Comparison of ENCODE assay signal across 9 cellular contexts in genomic region chr9:76369583-76369982, GRCh38. TPM values are rescaled to one million over a fixed set of nuclear protein-coding genes. Genes with fewer than 3 reads are reported as not detected.
A peak's percentile ranks its signal among the peaks of the same experiment; 100 is the strongest.
DNase-seq lines count a peak whose midpoint lies in the region; ATAC-seq and TF ChIP-seq lines count a peak whose summit lies in the region.
"Had no signal": no experiment of that assay in that cellular context is flagged by ENCODE, and none has a peak within 500 bp of the region (broad histone marks: within the 10 kb centered on the region; RNA-seq: fewer than 3 reads in every experiment).

No MANE protein-coding gene starts in this region.

- DNase-seq in GM13977 (ENCODE audit: low spot score) (peak; percentile 16), RPMI7951 (ENCODE audit: low read depth) (peak; percentile 41), lung (ENCODE audit: low spot score) (peak; percentile 39), HuH-7 (ENCODE audit: low spot score) (no peak)
- DNase-seq: activated CD8-positive, alpha-beta T cell treated with anti-CD3 and anti-CD28 coated beads, Interleukin-2, amount 10 ng/mL, durations not matched to agents 7 days and 5 days had no signal

- ATAC-seq in lung (ENCODE audit: insufficient read depth, low FRiP score) (no peak), HG03520 (IDR thresholded peaks at IDR 0.05; ENCODE audit: unreplicated experiment) (no peak), HG02798 (IDR thresholded peaks at IDR 0.05; ENCODE audit: poor library complexity, unreplicated experiment) (no peak), GM21825 (IDR thresholded peaks at IDR 0.05; ENCODE audit: unreplicated experiment) (no peak)
- ATAC-seq: activated CD8-positive, alpha-beta T cell treated with anti-CD3 and anti-CD28 coated beads, Interleukin-2, amount 10 ng/mL, durations not matched to agents 7 days and 5 days had no signal

- no peaks in the 10 kb centered on the region for H3K27me3 ChIP-seq in lung (ENCODE audit: control insufficient read depth, insufficient read depth)

- peak; percentile 27; the same call in 1 of the 2 replicates for TF ChIP-seq RAD21 in Ishikawa (IDR thresholded peaks at IDR 0.05; ENCODE audit: low read depth)

- TF ChIP-seq CTCF in GM13977 (IDR thresholded peaks at IDR 0.05; ENCODE audit: extremely low read depth, insufficient read depth, missing control alignments) (no peak), lung (IDR thresholded peaks at IDR 0.05; ENCODE audit: control extremely low read depth, extremely low read depth) (no peak)

- H3K27ac ChIP-seq in lung (ENCODE audit: low read depth in 1 of 2, low read length in 1 of 2): no peak overlapping the region

- no peaks in the 10 kb centered on the region for H3K36me3 ChIP-seq in lung (ENCODE audit: control insufficient read depth in 2 of 2, insufficient read depth in 2 of 2, low read length in 2 of 2)

- in situ Hi-C loops in GM13977 (cut with MboI; ENCODE audit: low pct_unique_long_range_greater_than_20kb, low sequenced_read_pairs, unreplicated experiment): no loop called here

- 47 to 48% methylated on average over 4 of the region's 4 CpGs for WGBS in lung, 2 donors

- H3K9me3 ChIP-seq in lung (ENCODE audit: control insufficient read depth in 2 of 2, insufficient read depth in 1 of 2, low read length in 1 of 2): no peaks in the 10 kb centered on the region

- H3K4me3 ChIP-seq in lung: no peak overlapping the region

- peak; percentile 82 for TF ChIP-seq EP300 in Ishikawa (IDR thresholded peaks at IDR 0.05; ENCODE audit: borderline replicate concordance)

- peaks cover 3 to 4% of the 10 kb centered on the region in 2 donors for H3K4me1 ChIP-seq in lung (ENCODE audit: control insufficient read depth in 2 of 2, insufficient read depth in 2 of 2, low read length in 2 of 2)

TF ChIP-seq in Ishikawa, 13 proteins besides CTCF, POLR2A, EP300 and RAD21:
- TF ChIP-seq CREB1 (IDR thresholded peaks at IDR 0.05; ENCODE audit: low read depth) (no peak), CEBPB (IDR thresholded peaks at IDR 0.05) (no peak), TEAD4 (IDR thresholded peaks at IDR 0.05) (peak; percentile 76), YY1 (IDR thresholded peaks at IDR 0.05; ENCODE audit: low read depth) (no peak), TCF12 (IDR thresholded peaks at IDR 0.05; ENCODE audit: low read depth) (peak; percentile 89), ZBTB7A (IDR thresholded peaks at IDR 0.05; ENCODE audit: low read depth) (peak; percentile 26; the same call in 1 of the 2 replicates), REST (IDR thresholded peaks at IDR 0.05; ENCODE audit: low read depth) (no peak), EGR1 (IDR thresholded peaks at IDR 0.05) (no peak), FOXM1 (IDR thresholded peaks at IDR 0.05; ENCODE audit: borderline replicate concordance, low read depth) (peak; percentile 65), TAF1 (IDR thresholded peaks at IDR 0.05; ENCODE audit: low read depth) (no peak), NFIC (IDR thresholded peaks at IDR 0.05) (peak; percentile 97), USF1 (IDR thresholded peaks at IDR 0.05) (no peak; the same call in 1 of the 2 replicates)
- TF ChIP-seq, protein P1, sequence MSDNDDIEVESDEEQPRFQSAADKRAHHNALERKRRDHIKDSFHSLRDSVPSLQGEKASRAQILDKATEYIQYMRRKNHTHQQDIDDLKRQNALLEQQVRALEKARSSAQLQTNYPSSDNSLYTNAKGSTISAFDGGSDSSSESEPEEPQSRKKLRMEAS (IDR thresholded peaks at IDR 0.05): 0 out of 2 replicates have a peak, but pooled peaks have one; percentile 31

RNA-seq across cellular contexts. Expression of gene RFK, which starts 24.6 kb away (rescaled TPM):
- 22.7 and 24.8 TPM in 2 replicates for total RNA-seq in RPMI7951 (2014; rRNA removed; shearing (Covaris generic))
- total RNA-seq in lung: 10 to 100 TPM; 15.0 to 17.4 TPM
- polyA plus RNA-seq in lung: 10 to 100 TPM in 1 of 2 donors, 1 to 10 TPM in 1; 9.3 to 16.0 TPM
